Comparison of ENCODE assay signal across 17 cellular contexts in the genomic region with DNA sequence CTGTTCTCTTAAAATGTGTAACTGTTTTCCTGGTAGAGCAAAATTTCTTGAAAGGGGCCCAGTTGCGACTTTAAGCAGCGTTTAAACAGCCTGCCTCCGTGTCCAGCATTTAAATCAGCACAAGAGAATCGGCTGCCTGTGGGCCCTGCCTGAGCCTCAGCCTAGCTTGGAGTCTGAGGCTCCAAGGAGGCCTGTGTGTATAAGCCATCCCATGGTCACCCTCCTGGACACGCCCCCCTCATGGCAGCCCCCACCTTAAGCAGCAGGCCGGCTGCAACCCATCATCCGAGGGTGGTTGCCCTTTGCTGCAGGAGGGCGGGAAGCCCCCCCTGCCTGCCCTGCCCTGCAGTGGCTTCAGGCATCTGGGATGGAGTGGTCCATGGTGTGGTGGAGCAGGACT.
"Had no signal": no experiment of that assay in that cellular context is flagged by ENCODE, and none has a peak within 500 bp of the region (broad histone marks: within the 10 kb centered on the region; RNA-seq: fewer than 3 reads in every experiment).

No MANE protein-coding gene starts in this region.

- H3K27ac Mint-ChIP-seq: activated CD4-positive, alpha-beta T cell treated with anti-CD3 and anti-CD28 coated beads, Interleukin-2, amount 10 ng/mL, durations not matched to agents 7 days and 5 days; activated CD8-positive, alpha-beta T cell treated with anti-CD3 and anti-CD28 coated beads, Interleukin-2, amount 10 ng/mL, durations not matched to agents 7 days and 5 days; activated naive CD8-positive, alpha-beta T cell treated with anti-CD3 and anti-CD28 coated beads, Interleukin-2, amount 50 U/mL, for 24 hours; activated T-helper 1 cell treated with anti-CD3 and anti-CD28 coated beads, Interleukin-12 subunit alpha, Interleukin-12 subunit beta, Interleukin-2, Interleukin-4 antibody, amounts not matched to agents 30 ng/mL and 10 ng/mL and 1 ng/mL, durations not matched to agents 14 hours and 24 hours and 36 hours had no signal

- H3K27me3 Mint-ChIP-seq: activated CD4-positive, alpha-beta T cell treated with anti-CD3 and anti-CD28 coated beads, Interleukin-2, amount 10 ng/mL, durations not matched to agents 7 days and 5 days; activated naive CD8-positive, alpha-beta T cell treated with anti-CD3 and anti-CD28 coated beads, Interleukin-2, amount 50 U/mL, for 24 hours; naive thymus-derived CD4-positive, alpha-beta T cell had no signal

- H3K27me3 ChIP-seq: body of pancreas, esophagus muscularis mucosa, tibial nerve had no signal

- H3K9me3 Mint-ChIP-seq: activated CD4-positive, alpha-beta T cell treated with anti-CD3 and anti-CD28 coated beads, Interleukin-2, amount 10 ng/mL, durations not matched to agents 7 days and 5 days; activated naive CD8-positive, alpha-beta T cell treated with anti-CD3 and anti-CD28 coated beads, Interleukin-2, amount 50 U/mL, for 24 hours; activated T-helper 1 cell treated with anti-CD3 and anti-CD28 coated beads, Interleukin-12 subunit alpha, Interleukin-12 subunit beta, Interleukin-2, Interleukin-4 antibody, amounts not matched to agents 30 ng/mL and 10 ng/mL and 1 ng/mL, durations not matched to agents 14 hours and 24 hours and 36 hours; naive thymus-derived CD4-positive, alpha-beta T cell had no signal

- H3K9ac ChIP-seq: SK-N-SH had no signal

- DNase-seq: activated CD4-positive, alpha-beta T cell treated with anti-CD3 and anti-CD28 coated beads, Interleukin-2, amount 10 ng/mL, durations not matched to agents 7 days and 5 days; activated CD8-positive, alpha-beta T cell treated with anti-CD3 and anti-CD28 coated beads, Interleukin-2, amount 10 ng/mL, durations not matched to agents 7 days and 5 days; activated gamma-delta T cell; activated naive CD4-positive, alpha-beta T cell treated with anti-CD3 and anti-CD28 coated beads, Interleukin-2, amount 50 U/mL, for 16 hours; activated naive CD8-positive, alpha-beta T cell treated with anti-CD3 and anti-CD28 coated beads, Interleukin-2, amount 50 U/mL, for 24 hours; body of pancreas; dermis blood vessel endothelial cell; effector memory CD4-positive, alpha-beta T cell; left cardiac atrium; naive thymus-derived CD4-positive, alpha-beta T cell; retina; SK-N-SH; stimulated activated CD4-positive, alpha-beta T cell treated with anti-CD3 and anti-CD28 coated beads, Interleukin-4, amount 100 ng/mL, for 24 hours; stimulated activated naive CD4-positive, alpha-beta T cell treated with Interleukin-2 at 50 U/mL for 16 hours had no signal

- H3K4me1 Mint-ChIP-seq: activated naive CD8-positive, alpha-beta T cell treated with anti-CD3 and anti-CD28 coated beads, Interleukin-2, amount 50 U/mL, for 24 hours had no signal

- H3K27ac ChIP-seq: body of pancreas, esophagus muscularis mucosa, tibial nerve had no signal

- H3K4me3 Mint-ChIP-seq: activated CD4-positive, alpha-beta T cell treated with anti-CD3 and anti-CD28 coated beads, Interleukin-2, amount 10 ng/mL, durations not matched to agents 7 days and 5 days; activated CD8-positive, alpha-beta T cell treated with anti-CD3 and anti-CD28 coated beads, Interleukin-2, amount 10 ng/mL, durations not matched to agents 7 days and 5 days; activated naive CD8-positive, alpha-beta T cell treated with anti-CD3 and anti-CD28 coated beads, Interleukin-2, amount 50 U/mL, for 24 hours; activated T-helper 1 cell treated with anti-CD3 and anti-CD28 coated beads, Interleukin-12 subunit alpha, Interleukin-12 subunit beta, Interleukin-2, Interleukin-4 antibody, amounts not matched to agents 30 ng/mL and 10 ng/mL and 1 ng/mL, durations not matched to agents 14 hours and 24 hours and 36 hours; naive thymus-derived CD4-positive, alpha-beta T cell had no signal

- H3K9me3 ChIP-seq: body of pancreas, esophagus muscularis mucosa, SK-N-SH, tibial nerve had no signal

- H3K4me3 ChIP-seq: body of pancreas, esophagus muscularis mucosa, tibial nerve had no signal
